Comparison of ENCODE assay signal across 7 cellular contexts in genomic region chr1:245698116-245698515, GRCh38.
"Had no signal": no experiment of that assay in that cellular context is flagged by ENCODE, and none has a peak within 500 bp of the region (broad histone marks: within the 10 kb centered on the region; RNA-seq: fewer than 3 reads in every experiment).

No MANE protein-coding gene starts in this region.

- H3K4me1 ChIP-seq: HAP-1 had no signal

- ATAC-seq: HCT116 had no signal

- H3K36me3 ChIP-seq: HAP-1 had no signal

- H3K4me3 ChIP-seq: GM23248, HAP-1 had no signal

- H3K9me3 Mint-ChIP-seq: HFFc6 had no signal

- H3K27ac Mint-ChIP-seq: HFFc6 had no signal

- H3K27ac ChIP-seq: GM23248 had no signal

- H3K4me3 Mint-ChIP-seq: HFFc6 had no signal

- H3K9me3 ChIP-seq: HAP-1 had no signal

- DNase-seq: GM23248, GOT3, H7, HFFc6, IMR-90 had no signal
